21 cellular contexts compared by ENCODE assay signal in genomic region chr12:34289431-34290190, GRCh38.
DNase-seq lines count a peak whose midpoint lies in the region; ATAC-seq, FAIRE-seq and TF ChIP-seq lines count a peak whose summit lies in the region.
"Had no signal": no experiment of that assay in that cellular context is flagged by ENCODE, and none has a peak within 500 bp of the region (broad histone marks: within the 10 kb centered on the region; RNA-seq: fewer than 3 reads in every experiment).

No MANE protein-coding gene starts in this region.

- FAIRE-seq in GM12892 (lab: Jason Lieb, UNC) = no peak
- FAIRE-seq: islet of Langerhans, TTC549 had no signal

- H3K27ac ChIP-seq in Peyer's patch (no peak overlapping the region), lower lobe of right lung (no peak overlapping the region), aorta (ENCODE audit: low read depth in 1 of 2, low read length in 2 of 2) (no peak overlapping the region)
- H3K27ac ChIP-seq: esophagus squamous epithelium, gastrocnemius medialis had no signal

- TF ChIP-seq CTCF in Peyer's patch (IDR thresholded peaks at IDR 0.05) = no peak
- TF ChIP-seq CTCF in lower lobe of right lung (IDR thresholded peaks at IDR 0.05) = no peak
- no peak for TF ChIP-seq CTCF in HFFc6 (IDR thresholded peaks at IDR 0.05)

- WGBS in aorta, 2 donors = 75 to 76% methylated on average over 43 of the region's 43 CpGs

- H3K9me3 ChIP-seq in Peyer's patch = peaks cover 0 to 49% (median 2%) of the 10 kb centered on the region in 4 donors
- peaks cover 21% of the 10 kb centered on the region for H3K9me3 ChIP-seq in lower lobe of right lung
- H3K9me3 ChIP-seq in aorta (ENCODE audit: control insufficient read depth, low read length) = no peaks in the 10 kb centered on the region
- H3K9me3 ChIP-seq: gastrocnemius medialis had no signal

- H3K27me3 Mint-ChIP-seq in HFFc6 (ENCODE audit: insufficient read depth) = peaks cover 5% of the 10 kb centered on the region
- H3K27me3 Mint-ChIP-seq: brain, memory B cell had no signal

- no peak overlapping the region for H3K27ac Mint-ChIP-seq in HFFc6
- H3K27ac Mint-ChIP-seq: activated T-helper 2 cell treated with anti-CD3 and anti-CD28 coated beads, Interferon-gamma antibody, Interleukin-2, Interleukin-4, amounts not matched to agents 10 μg/mL and 5 μg/mL and 100 μg/mL, durations not matched to agents 14 hours and 24 hours and 36 hours; brain; GM23338; memory B cell had no signal

- intact Hi-C loops in left ventricle myocardium superior (cut with micrococcal nuclease) = no loop called here
- intact Hi-C loops in Right ventricle myocardium inferior (cut with DNase I) = no loop called here
- intact Hi-C loops in lower lobe of right lung (cut with DNase I) = no loop called here
- intact Hi-C loops in aorta (cut with DNase I) = no loop called here

- TF ChIP-seq POLR2A in Peyer's patch (IDR thresholded peaks at IDR 0.05) (no peak), GM12892 (IDR thresholded peaks at IDR 0.05; ENCODE audit: low read depth, low read length) (no peak)

- H3K36me3 ChIP-seq in Peyer's patch (no peaks in the 10 kb centered on the region), lower lobe of right lung (no peaks in the 10 kb centered on the region), aorta (ENCODE audit: control insufficient read depth in 1 of 2, insufficient read depth in 2 of 2, low read length in 1 of 2) (no peaks in the 10 kb centered on the region)
- H3K36me3 ChIP-seq: esophagus squamous epithelium, gastrocnemius medialis had no signal

- H3K36me3 Mint-ChIP-seq in HFFc6 (ENCODE audit: low read depth) = peaks cover 5% of the 10 kb centered on the region; the same call in 1 of the 2 replicates
- H3K36me3 Mint-ChIP-seq: brain, memory B cell had no signal

- H3K4me3 Mint-ChIP-seq in HFFc6 = no peak overlapping the region
- H3K4me3 Mint-ChIP-seq: brain, GM23338, memory B cell had no signal

- H3K4me3 ChIP-seq in Peyer's patch = no peak overlapping the region
- H3K4me3 ChIP-seq in lower lobe of right lung = no peak overlapping the region
- H3K4me3 ChIP-seq in aorta (ENCODE audit: low read length in 2 of 2) = no peak overlapping the region
- H3K4me3 ChIP-seq: esophagus squamous epithelium, gastrocnemius medialis, GM23338 had no signal

- ATAC-seq in left ventricle myocardium superior (no peak), Right ventricle myocardium inferior (no peak), lower lobe of right lung (no peak), aorta (ENCODE audit: low FRiP score) (no peak)
- ATAC-seq: gastrocnemius medialis, GM23338 had no signal

- no peaks in the 10 kb centered on the region for H3K4me1 ChIP-seq in Peyer's patch
- no peaks in the 10 kb centered on the region for H3K4me1 ChIP-seq in lower lobe of right lung
- H3K4me1 ChIP-seq in aorta (ENCODE audit: control insufficient read depth in 1 of 2, insufficient read depth in 2 of 2, low read length in 2 of 2) = no peaks in the 10 kb centered on the region
- H3K4me1 ChIP-seq: esophagus squamous epithelium, gastrocnemius medialis had no signal

- H3K4me1 Mint-ChIP-seq in HFFc6 (ENCODE audit: low read depth) = no peaks in the 10 kb centered on the region
- H3K4me1 Mint-ChIP-seq: brain, GM23338, memory B cell had no signal

- H3K9me3 Mint-ChIP-seq in HFFc6 = peaks cover 77% of the 10 kb centered on the region

- H3K27me3 ChIP-seq in Peyer's patch (no peaks in the 10 kb centered on the region), lower lobe of right lung (ENCODE audit: low read depth) (no peaks in the 10 kb centered on the region), aorta (ENCODE audit: control insufficient read depth in 1 of 2, insufficient read depth in 2 of 2, low read length in 1 of 2) (no peaks in the 10 kb centered on the region)
- H3K27me3 ChIP-seq: esophagus squamous epithelium, gastrocnemius medialis had no signal

- DNase-seq in left ventricle myocardium superior = peak; percentile 3
- no peak for DNase-seq in Right ventricle myocardium inferior (ENCODE audit: missing footprints)
- peak in 2 of 3 donors; percentile 3 to 30 for DNase-seq in Peyer's patch
- DNase-seq in lower lobe of right lung = peak; percentile 18
- peak; percentile 12 to 64 for DNase-seq in aorta
- DNase-seq in HFFc6 = no peak
- no peak for DNase-seq in GM12892 (ENCODE audit: insufficient read length)
- DNase-seq: activated CD4-positive, alpha-beta T cell treated with anti-CD3 and anti-CD28 coated beads for 1 hour; esophagus squamous epithelium; gastrocnemius medialis; hypothalamus; IMR-90; NCI-H1417; NCI-H69; nucleus accumbens had no signal

Comparison
In these comparisons a context has a peak if more than half of its experiments do, and no peak if none do; other contexts are left out.
1. DNase-seq: peak in left ventricle myocardium superior (single experiment), Peyer's patch (2 of 3), lower lobe of right lung (single experiment) and aorta (2 of 2); none in Right ventricle myocardium inferior (single experiment), HFFc6 (single experiment) and GM12892 (single experiment).